In the genomic region with DNA sequence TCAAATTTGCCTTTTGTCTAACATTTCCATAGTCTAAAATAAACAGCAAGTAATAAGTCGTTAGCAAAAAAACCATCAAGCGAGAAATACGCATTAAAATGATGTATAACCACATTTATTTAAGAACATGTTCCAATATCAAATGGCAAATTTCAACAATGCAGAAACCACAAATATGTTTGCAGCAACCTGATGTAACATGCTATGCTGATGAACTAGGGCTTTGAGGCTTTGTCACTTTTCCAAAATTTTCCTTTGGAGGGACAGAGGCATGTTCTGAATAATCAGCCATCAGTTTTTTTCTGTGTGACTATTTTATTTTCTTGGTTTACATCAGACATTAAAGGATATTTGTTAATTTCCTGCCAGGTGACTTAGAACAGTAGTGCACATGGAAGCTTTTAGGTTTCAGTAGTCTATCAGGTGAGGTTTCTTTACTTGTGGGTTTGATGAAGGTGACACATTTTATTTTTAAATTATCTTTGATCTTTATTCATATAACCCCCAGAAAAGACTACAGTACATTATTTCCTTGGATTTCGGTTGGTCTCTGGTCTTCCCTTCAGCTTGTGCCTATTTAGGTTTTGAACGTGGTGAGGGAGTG, we compare ENCODE assay signal across 25 cellular contexts.
DNase-seq lines count a peak whose midpoint lies in the region; FAIRE-seq and TF ChIP-seq lines count a peak whose summit lies in the region.
"Had no signal": no experiment of that assay in that cellular context is flagged by ENCODE, and none has a peak within 500 bp of the region (broad histone marks: within the 10 kb centered on the region; RNA-seq: fewer than 3 reads in every experiment).

No MANE protein-coding gene starts in this region.

- H3K36me3 Mint-ChIP-seq in activated CD4-positive, alpha-beta T cell treated with anti-CD3 and anti-CD28 coated beads, Interleukin-2, amount 10 ng/mL, durations not matched to agents 7 days and 5 days (ENCODE audit: low read depth) = peaks cover 46% of the 10 kb centered on the region

- H3K27me3 Mint-ChIP-seq in activated CD4-positive, alpha-beta T cell treated with anti-CD3 and anti-CD28 coated beads, Interleukin-2, amount 10 ng/mL, durations not matched to agents 7 days and 5 days = no peaks in the 10 kb centered on the region

- no peak overlapping the region for H3K4me3 ChIP-seq in prostate gland
- H3K4me3 ChIP-seq: GM23338, lung, PC-9, thoracic aorta had no signal

- no peak for FAIRE-seq in RCC 7860 (lab: Jason Lieb, UNC)
- FAIRE-seq: endothelial cell of umbilical vein, small intestine had no signal

- H3K36me3 ChIP-seq in prostate gland = no peaks in the 10 kb centered on the region

- H3K4me3 Mint-ChIP-seq in activated CD4-positive, alpha-beta T cell treated with anti-CD3 and anti-CD28 coated beads, Interleukin-2, amount 10 ng/mL, durations not matched to agents 7 days and 5 days = no peak overlapping the region
- H3K4me3 Mint-ChIP-seq: activated T-cell treated with anti-CD3 and anti-CD28 coated beads, Interleukin-2, amount 50 U/mL, for 72 hours; GM23338; stimulated activated effector memory CD8-positive, alpha-beta T cell treated with anti-CD3 and anti-CD28 coated beads, Interleukin-12 subunit alpha, Interleukin-12 subunit beta, amount 100 ng/mL, for 72 hours had no signal

- intact Hi-C loops in prostate gland (cut with DNase I) = loop anchor here (5.0 kb wide), 1 partner anchor 36 kb away; no protein-coding TSS in a partner anchor

- CTCF ChIA-PET in activated CD4-positive, alpha-beta T cell treated with anti-CD3 and anti-CD28 coated beads, Interleukin-2, amount 10 ng/mL, durations not matched to agents 7 days and 5 days (lab: Charles Lee) = no interaction called here

- TF ChIP-seq POLR2A in prostate gland (IDR thresholded peaks at IDR 0.05) = no peak

- no peak for TF ChIP-seq CTCF in VCaP (conservative IDR thresholded peaks at IDR 0.05)
- no peak for TF ChIP-seq CTCF in prostate gland (IDR thresholded peaks at IDR 0.05)

- POLR2A ChIA-PET in activated CD4-positive, alpha-beta T cell treated with anti-CD3 and anti-CD28 coated beads, Interleukin-2, amount 10 ng/mL, durations not matched to agents 7 days and 5 days (lab: Charles Lee) = no interaction called here

- peaks cover 5% of the 10 kb centered on the region for H3K4me1 Mint-ChIP-seq in activated CD4-positive, alpha-beta T cell treated with anti-CD3 and anti-CD28 coated beads, Interleukin-2, amount 10 ng/mL, durations not matched to agents 7 days and 5 days

- 36% methylated on average over 5 of the region's 5 CpGs for WGBS in prostate gland

- peaks cover 15% of the 10 kb centered on the region for H3K4me1 ChIP-seq in prostate gland (replicated peaks)

- peak overlapping the region; percentile 82 for H3K27ac ChIP-seq in VCaP
- H3K27ac ChIP-seq in epithelial cell of prostate = peak overlapping the region; percentile 52
- peak overlapping the region; percentile 68 to 83 for H3K27ac ChIP-seq in prostate gland
- H3K27ac ChIP-seq: brain microvascular endothelial cell, HL-60, PC-9, thoracic aorta had no signal

- DNase-seq in GM03348 (ENCODE audit: low spot score) (peak; percentile 58), epithelial cell of prostate (ENCODE audit: low read depth, low spot score) (no peak), prostate gland (ENCODE audit: low spot score) (peak; percentile 32), RCC 7860 (ENCODE audit: low spot score) (no peak), occipital lobe (lab: John Stamatoyannopoulos, UW) (no peak)
- no peak for DNase-seq in activated CD4-positive, alpha-beta T cell treated with anti-CD3 and anti-CD28 coated beads, Interleukin-2, amount 10 ng/mL, durations not matched to agents 7 days and 5 days
- DNase-seq: activated CD4-positive, CD25-positive, alpha-beta regulatory T cell treated with anti-CD3 and anti-CD28 coated beads, Interleukin-2, amount 50 U/mL, for 72 hours; activated naive CD4-positive, alpha-beta T cell treated with anti-CD3 and anti-CD28 coated beads, Interleukin-2, amount 50 U/mL, for 16 hours; activated T-cell treated with anti-CD3 and anti-CD28 coated beads, Interleukin-2, amount 50 U/mL, for 72 hours; brain microvascular endothelial cell; dermis blood vessel endothelial cell; DMS79; kidney glomerular epithelial cell; NCI-H1436; NCI-H510A; PC-9; small intestine; stimulated activated CD4-positive, alpha-beta T cell treated with anti-CD3 and anti-CD28 coated beads, Interleukin-2, amount 100 ng/mL, for 24 hours had no signal

- H3K9me3 Mint-ChIP-seq in activated CD4-positive, alpha-beta T cell treated with anti-CD3 and anti-CD28 coated beads, Interleukin-2, amount 10 ng/mL, durations not matched to agents 7 days and 5 days = no peaks in the 10 kb centered on the region
- H3K9me3 Mint-ChIP-seq: activated T-cell treated with anti-CD3 and anti-CD28 coated beads, Interleukin-2, amount 50 U/mL, for 72 hours; GM23338; stimulated activated effector memory CD8-positive, alpha-beta T cell treated with anti-CD3 and anti-CD28 coated beads, Interleukin-12 subunit alpha, Interleukin-12 subunit beta, amount 100 ng/mL, for 72 hours had no signal

- no peak overlapping the region for H3K27ac Mint-ChIP-seq in activated CD4-positive, alpha-beta T cell treated with anti-CD3 and anti-CD28 coated beads, Interleukin-2, amount 10 ng/mL, durations not matched to agents 7 days and 5 days
- H3K27ac Mint-ChIP-seq: activated T-cell treated with anti-CD3 and anti-CD28 coated beads, Interleukin-2, amount 50 U/mL, for 72 hours; GM23338; stimulated activated effector memory CD8-positive, alpha-beta T cell treated with anti-CD3 and anti-CD28 coated beads, Interleukin-12 subunit alpha, Interleukin-12 subunit beta, amount 100 ng/mL, for 72 hours had no signal

- H3K27me3 ChIP-seq in prostate gland (replicated peaks; ENCODE audit: insufficient read depth) = no peaks in the 10 kb centered on the region
- H3K27me3 ChIP-seq: brain microvascular endothelial cell had no signal

- no peaks in the 10 kb centered on the region for H3K9me3 ChIP-seq in prostate gland
- H3K9me3 ChIP-seq: thoracic aorta had no signal

Comparison
In these comparisons a context has a peak if more than half of its experiments do, and no peak if none do; other contexts are left out.
1. DNase-seq: peak in GM03348 (single experiment) and prostate gland (single experiment); none in epithelial cell of prostate (single experiment), RCC 7860 (single experiment), activated CD4-positive, alpha-beta T cell treated with anti-CD3 and anti-CD28 coated beads, Interleukin-2, amount 10 ng/mL, durations not matched to agents 7 days and 5 days (single experiment) and occipital lobe (single experiment).
2. Peak in every context shown above with its lines, with median percentiles within 50 percentile points of each other: H3K27ac ChIP-seq.